Comparison of ENCODE assay signal across 8 cellular contexts in the genomic region with DNA sequence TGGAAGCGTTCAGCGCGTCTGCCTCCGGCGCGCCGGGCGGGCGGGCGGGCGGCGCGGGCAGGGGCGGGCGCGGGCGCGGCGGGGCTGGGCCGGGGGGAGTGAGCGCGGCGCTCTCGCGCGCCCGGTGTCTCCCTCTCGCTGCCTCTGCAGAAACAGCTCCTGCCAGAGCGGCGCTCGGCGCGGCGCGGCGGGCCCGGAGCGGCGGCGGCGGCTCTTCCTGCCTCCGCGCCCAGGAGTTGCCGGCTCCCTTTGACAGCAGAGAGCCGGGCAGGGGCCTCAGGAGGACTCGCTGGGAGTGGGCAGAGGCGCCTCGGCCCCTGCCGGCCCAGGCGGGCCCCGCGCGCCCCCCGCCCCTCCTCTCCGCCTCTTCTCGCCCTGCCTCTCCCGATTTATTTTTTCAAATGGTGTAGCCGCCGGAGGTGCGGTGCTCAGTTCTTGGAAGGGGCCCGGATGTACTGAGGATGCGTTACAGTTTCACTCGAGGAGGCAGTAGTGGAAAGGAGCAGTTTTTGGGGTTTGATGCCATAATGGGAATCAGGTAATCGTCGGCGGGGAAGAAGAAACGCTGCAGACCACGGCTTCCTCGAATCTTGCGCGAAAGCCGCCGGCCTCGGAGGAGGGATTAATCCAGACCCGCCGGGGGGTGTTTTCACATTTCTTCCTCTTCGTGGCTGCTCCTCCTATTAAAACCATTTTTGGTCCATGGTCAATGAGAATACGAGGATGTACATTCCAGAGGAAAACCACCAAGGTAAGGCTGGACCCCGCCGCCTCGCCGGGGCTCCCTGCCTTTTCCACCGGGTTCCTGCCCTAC. TPM values are rescaled to one million over a fixed set of nuclear protein-coding genes. Genes with fewer than 3 reads are reported as not detected.
DNase-seq lines count a peak whose midpoint lies in the region; FAIRE-seq and TF ChIP-seq lines count a peak whose summit lies in the region.

A gene (plus strand): TSS at position 127 of the 814 bp plus-strand sequence. CDS start 576 bp downstream, at position 703.

- TF ChIP-seq EP300 in stomach (IDR thresholded peaks at IDR 0.05) = no peak

- H3K36me3 Mint-ChIP-seq in activated CD4-positive, alpha-beta T cell treated with anti-CD3 and anti-CD28 coated beads, Interleukin-2, amount 10 ng/mL, durations not matched to agents 24 days and 14 days (ENCODE audit: low read depth) = no peaks in the 10 kb centered on the region

- peak; percentile 82 for DNase-seq in Daoy (ENCODE audit: low read depth)
- peak; percentile 45 for DNase-seq in NCI-H1105 (lab: John Stamatoyannopoulos, UW)
- DNase-seq in activated CD4-positive, alpha-beta T cell treated with anti-CD3 and anti-CD28 coated beads, Interleukin-2, amount 10 ng/mL, durations not matched to agents 24 days and 14 days = peak; percentile 87
- peak; percentile 24 for DNase-seq in endothelial cell of umbilical vein (ENCODE audit: low read depth, low spot score)
- DNase-seq in mesenchymal stem cell = peak; percentile 66
- peak; percentile 34 for DNase-seq in stomach
- DNase-seq in RCC 7860 (ENCODE audit: low spot score) = no peak
- no peak for DNase-seq in SKM-1 (lab: John Stamatoyannopoulos, UW; ENCODE audit: unreplicated experiment)

- BruUV-seq in endothelial cell of umbilical vein (replicated peaks; lab: Mats Ljungman, UMichigan) = no TSS peak

- H3K4me1 ChIP-seq in endothelial cell of umbilical vein (ENCODE audit: control insufficient read depth, extremely low read depth, insufficient read depth, low read length) (peaks cover 3% of the 10 kb centered on the region), mesenchymal stem cell (ENCODE audit: control insufficient read depth, insufficient read depth, low read depth, low read length) (peaks cover 17% of the 10 kb centered on the region), stomach (peaks cover 0 to 39% (median 26%) of the 10 kb centered on the region in 4 donors)

- POLR2A ChIA-PET in endothelial cell of umbilical vein (lab: Charles Lee) = no interaction called here

- H4K20me1 ChIP-seq in endothelial cell of umbilical vein (replicated peaks; ENCODE audit: control insufficient read depth, extremely low read depth, insufficient read depth, low read length) = no peaks in the 10 kb centered on the region

- no peak within 1 kb of the TSS for H4K8ac ChIP-seq in mesenchymal stem cell (ENCODE audit: low read length)

- H3K27ac ChIP-seq in endothelial cell of umbilical vein (ENCODE audit: insufficient read depth, low read depth, low read length) = no peak within 1 kb of the TSS
- H3K27ac ChIP-seq in mesenchymal stem cell (ENCODE audit: low read length, poor library complexity, severe bottlenecking) = no peak within 1 kb of the TSS
- H3K27ac ChIP-seq in stomach = peak within 1 kb of the TSS in 4 of 5 donors; percentile 75 to 92 (median 84)

- dilution Hi-C loops in endothelial cell of umbilical vein (cut with MboI; ENCODE audit: extremely low pct_ligation_motif_present, low sequenced_read_pairs) = no loop called here

- WGBS in mesenchymal stem cell = under 1% methylated on average over 43 of the region's 83 CpGs
- 1% methylated on average over 29 to 78 of the region's 83 CpGs for WGBS in stomach, 5 donors

- H3K27me3 Mint-ChIP-seq in activated CD4-positive, alpha-beta T cell treated with anti-CD3 and anti-CD28 coated beads, Interleukin-2, amount 10 ng/mL, durations not matched to agents 24 days and 14 days = peaks cover 78% of the 10 kb centered on the region

- no peak within 1 kb of the TSS for H2AFZ ChIP-seq in endothelial cell of umbilical vein (ENCODE audit: low read depth, low read length)
- H2AFZ ChIP-seq in mesenchymal stem cell (ENCODE audit: low read depth, low read length) = peak within 1 kb of the TSS; percentile 62

- no peak within 1 kb of the TSS for H3K27ac Mint-ChIP-seq in activated CD4-positive, alpha-beta T cell treated with anti-CD3 and anti-CD28 coated beads, Interleukin-2, amount 10 ng/mL, durations not matched to agents 24 days and 14 days

- peak within 1 kb of the TSS; percentile 26 for H3K4me2 ChIP-seq in endothelial cell of umbilical vein (ENCODE audit: insufficient read depth, low read length)
- H3K4me2 ChIP-seq in mesenchymal stem cell (ENCODE audit: low read length, poor library complexity, severe bottlenecking) = peak within 1 kb of the TSS; percentile 92

- H3K9me3 Mint-ChIP-seq in activated CD4-positive, alpha-beta T cell treated with anti-CD3 and anti-CD28 coated beads, Interleukin-2, amount 10 ng/mL, durations not matched to agents 24 days and 14 days = no peaks in the 10 kb centered on the region

- intact Hi-C loops in activated CD4-positive, alpha-beta T cell treated with anti-CD3 and anti-CD28 coated beads, Interleukin-2, amount 10 ng/mL, durations not matched to agents 24 days and 14 days (cut with micrococcal nuclease) = no loop called here
- intact Hi-C loops in endothelial cell of umbilical vein (cut with micrococcal nuclease) (loop anchor here (10.0 kb wide), 2 partner anchors 232 to 342 kb away; no protein-coding TSS in a partner anchor), stomach (cut with DNase I; ENCODE audit: low total_unique reads) (no loop called here)

- peak within 1 kb of the TSS; percentile 91 for H2BK15ac ChIP-seq in mesenchymal stem cell (ENCODE audit: low read depth, poor library complexity, severe bottlenecking)

- no peak within 1 kb of the TSS for H4K91ac ChIP-seq in mesenchymal stem cell (ENCODE audit: low read length)

- peak within 1 kb of the TSS; percentile 81 for H3K4me3 Mint-ChIP-seq in activated CD4-positive, alpha-beta T cell treated with anti-CD3 and anti-CD28 coated beads, Interleukin-2, amount 10 ng/mL, durations not matched to agents 24 days and 14 days

- H2BK5ac ChIP-seq in mesenchymal stem cell (ENCODE audit: low read depth, low read length, poor library complexity, severe bottlenecking) = no peak within 1 kb of the TSS

- peak within 1 kb of the TSS in 1 of 2 experiments; percentile 68 for H3K23ac ChIP-seq in mesenchymal stem cell (ENCODE audit: low read length in 2 of 2)

- no peak within 1 kb of the TSS for H3K14ac ChIP-seq in mesenchymal stem cell (ENCODE audit: low read length in 2 of 2)

- FAIRE-seq in endothelial cell of umbilical vein (lab: Jason Lieb, UNC) (no peak), RCC 7860 (lab: Jason Lieb, UNC) (no peak)

- no peaks in the 10 kb centered on the region for H3K9me3 ChIP-seq in endothelial cell of umbilical vein (replicated peaks; ENCODE audit: control insufficient read depth, insufficient read depth, low read length)
- H3K9me3 ChIP-seq in mesenchymal stem cell (ENCODE audit: control insufficient read depth, low read length) = no peaks in the 10 kb centered on the region
- H3K9me3 ChIP-seq in stomach = no peaks in the 10 kb centered on the region

- H3K79me1 ChIP-seq in mesenchymal stem cell (replicated peaks; ENCODE audit: low read length, poor library complexity, severe bottlenecking) = no peaks in the 10 kb centered on the region

- peak within 1 kb of the TSS; percentile 12 to 34 for H3K18ac ChIP-seq in mesenchymal stem cell (ENCODE audit: low read depth in 1 of 2, low read length in 2 of 2)

- TF ChIP-seq POLR2A in endothelial cell of umbilical vein (IDR thresholded peaks at IDR 0.05; ENCODE audit: low read depth, low read length) (no peak), stomach (IDR thresholded peaks at IDR 0.05) (no peak)

- H3K79me2 ChIP-seq in endothelial cell of umbilical vein (ENCODE audit: control insufficient read depth, insufficient read depth, low read length) = no peaks in the 10 kb centered on the region

- H3K4ac ChIP-seq in mesenchymal stem cell (ENCODE audit: low read depth in 1 of 2, low read length in 2 of 2) = peak within 1 kb of the TSS in 1 of 2 experiments; percentile 26

- no peak within 1 kb of the TSS for H2AK5ac ChIP-seq in mesenchymal stem cell (ENCODE audit: low read length, severe bottlenecking)

- H3K36me3 ChIP-seq in endothelial cell of umbilical vein (ENCODE audit: control insufficient read depth in 2 of 2, extremely low read depth in 1 of 2, insufficient read depth in 2 of 2, low read length in 2 of 2) (no peaks in the 10 kb centered on the region), mesenchymal stem cell (ENCODE audit: control insufficient read depth in 1 of 2, insufficient read depth in 2 of 2, low read depth in 1 of 2, low read length in 2 of 2) (no peaks in the 10 kb centered on the region), stomach (no peaks in the 10 kb centered on the region)

- no peak for TF ChIP-seq CTCF in endothelial cell of umbilical vein (IDR thresholded peaks at IDR 0.05; ENCODE audit: extremely low read depth in 1 of 2, insufficient read depth in 1 of 2, low read depth in 1 of 2, low read length in 2 of 2)
- peak in 3 of 7 experiments; percentile 19 to 42 (median 28) for TF ChIP-seq CTCF in stomach (IDR thresholded peaks at IDR 0.05)

- peaks cover 12% of the 10 kb centered on the region for H3K4me1 Mint-ChIP-seq in activated CD4-positive, alpha-beta T cell treated with anti-CD3 and anti-CD28 coated beads, Interleukin-2, amount 10 ng/mL, durations not matched to agents 24 days and 14 days

- H2BK120ac ChIP-seq in mesenchymal stem cell (ENCODE audit: low read depth, low read length) = no peak within 1 kb of the TSS

- peak within 1 kb of the TSS in 1 of 2 experiments; percentile 63 for H2BK12ac ChIP-seq in mesenchymal stem cell (ENCODE audit: low read length in 2 of 2)

- H3K27me3 ChIP-seq in endothelial cell of umbilical vein (ENCODE audit: control insufficient read depth in 2 of 2, insufficient read depth in 2 of 2, low read length in 2 of 2) (peaks cover 52 to 61% of the 10 kb centered on the region in 2 experiments), mesenchymal stem cell (ENCODE audit: control insufficient read depth in 1 of 2, insufficient read depth in 1 of 2, low read length in 2 of 2) (peaks cover 3 to 72% of the 10 kb centered on the region in 2 experiments), stomach (peaks cover 0 to 82% (median 41%) of the 10 kb centered on the region in 3 donors)

- H3K9ac ChIP-seq in endothelial cell of umbilical vein (replicated peaks; ENCODE audit: extremely low read depth, insufficient read depth, low read length) = no peak within 1 kb of the TSS
- peak within 1 kb of the TSS; percentile 88 for H3K9ac ChIP-seq in mesenchymal stem cell (ENCODE audit: low read length)

- CTCF ChIA-PET in endothelial cell of umbilical vein (lab: Charles Lee) = interaction anchor here (0.8 kb wide), 1 partner anchor 731 kb away, joined by 4 read pairs; no protein-coding TSS in a partner anchor

- peak within 1 kb of the TSS in 1 of 3 experiments; percentile 19 for H3K4me3 ChIP-seq in endothelial cell of umbilical vein (replicated peaks in 1 of 3; ENCODE audit: insufficient read depth in 1 of 3, low read depth in 1 of 3, low read length in 3 of 3)
- H3K4me3 ChIP-seq in mesenchymal stem cell (ENCODE audit: insufficient read depth in 1 of 2, low read depth in 1 of 2, low read length in 2 of 2) = peak within 1 kb of the TSS; percentile 57 to 96
- H3K4me3 ChIP-seq in stomach = peak within 1 kb of the TSS; percentile 57 to 63 (median 62)

- H3K9me1 ChIP-seq in endothelial cell of umbilical vein (replicated peaks; ENCODE audit: control insufficient read depth, extremely low read depth, insufficient read depth, low read length) = no peaks in the 10 kb centered on the region

RNA-seq across cellular contexts. Expression of the gene that starts here (rescaled TPM):
- total RNA-seq in Daoy (2014; rRNA removed; shearing (Covaris generic)) = 0.65 and 1.8 TPM in 2 replicates
- total RNA-seq in activated CD4-positive, alpha-beta T cell treated with anti-CD3 and anti-CD28 coated beads, Interleukin-2, amount 10 ng/mL, durations not matched to agents 24 days and 14 days = 0.07 TPM in 2 replicates
- total RNA-seq in endothelial cell of umbilical vein = not detected in 2 replicates
- not detected in 2 replicates for polyA plus RNA-seq in endothelial cell of umbilical vein
- polyA plus RNA-seq in endothelial cell of umbilical vein (2011; cell fraction: cytosol; rRNA removed) = not detected in 2 replicates
- polyA plus RNA-seq in endothelial cell of umbilical vein (2011; cell fraction: nucleus; rRNA removed) = not detected in 2 replicates
- polyA plus RNA-seq in endothelial cell of umbilical vein (2012) = not detected in 2 replicates
- polyA minus RNA-seq in endothelial cell of umbilical vein = not detected in 2 replicates
- not detected for polyA minus RNA-seq in endothelial cell of umbilical vein (2011; cell fraction: cytosol; rRNA and poly(A)+ RNA removed)
- not detected in 2 replicates for polyA minus RNA-seq in endothelial cell of umbilical vein (2011; cell fraction: nucleus; rRNA and poly(A)+ RNA removed)
- 2.9 TPM for polyA plus RNA-seq in mesenchymal stem cell (2013, experiment 1 of 2)
- 2.8 TPM for polyA plus RNA-seq in mesenchymal stem cell (2013, experiment 2 of 2)
- total RNA-seq in stomach = 10 to 100 TPM in 3 of 5 donors, 1 to 10 TPM in 2; 6.7 to 55.8 (median 23.7) TPM
- polyA plus RNA-seq in stomach = 1 to 10 TPM in 1 of 3 donors, under 1 TPM in 2; 0.31 to 2.8 (median 0.93) TPM

Comparison
In these comparisons a context has a peak if more than half of its experiments do, and no peak if none do; other contexts are left out.
1. Peak in DNase-seq in activated CD4-positive, alpha-beta T cell treated with anti-CD3 and anti-CD28 coated beads, Interleukin-2, amount 10 ng/mL, durations not matched to agents 24 days and 14 days; RNA of the gene not detected or under 1 TPM.
2. Peak in DNase-seq and H3K4me2 ChIP-seq in endothelial cell of umbilical vein; RNA of the gene not detected or under 1 TPM.
3. DNase-seq: peak in Daoy (single experiment), NCI-H1105 (single experiment), mesenchymal stem cell (single experiment) and stomach (single experiment); none in RCC 7860 (single experiment) and SKM-1 (single experiment).
4. H3K27ac ChIP-seq: peak in stomach (4 of 5); none in endothelial cell of umbilical vein (single experiment) and mesenchymal stem cell (single experiment).